ENCODE assay signal across 8 cellular contexts in the genomic region with DNA sequence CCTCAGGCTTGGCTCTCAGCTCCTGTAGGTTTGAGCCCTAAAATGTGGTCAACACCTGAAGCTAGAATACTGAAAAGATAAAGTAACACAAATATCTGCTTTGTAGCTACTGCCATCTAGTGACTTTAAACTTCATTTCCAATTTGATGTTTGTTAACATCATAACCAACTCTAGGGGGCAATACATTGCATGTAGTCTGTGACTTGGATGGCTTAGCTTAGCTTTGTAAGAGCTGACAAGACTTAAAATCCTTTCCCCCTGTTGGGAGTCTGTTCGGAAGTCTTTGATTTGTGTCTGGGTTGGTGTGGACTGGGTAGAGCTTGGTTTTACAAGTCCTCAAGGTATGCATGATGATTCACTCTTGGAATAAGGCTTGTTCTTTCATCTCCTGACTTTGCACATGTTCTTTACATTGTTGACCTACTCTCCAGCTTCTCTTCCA. TPM values are rescaled to one million over a fixed set of nuclear protein-coding genes. Genes with fewer than 3 reads are reported as not detected.
DNase-seq lines count a peak whose midpoint lies in the region; ATAC-seq, FAIRE-seq and TF ChIP-seq lines count a peak whose summit lies in the region.

No MANE protein-coding gene starts in this region.

- DNase-seq in AG08395 (ENCODE audit: low spot score) (peak; percentile 68), GM12891 (ENCODE audit: insufficient read length, low spot score) (peak; percentile 27), NCI-H2196 treated with DMSO at 0.1 percent for 48 hours (lab: John Stamatoyannopoulos, UW; ENCODE audit: unreplicated experiment) (peak; percentile 4), WTC11 (ENCODE audit: low spot score) (no peak), hepatocyte (ENCODE audit: low spot score) (peak; percentile 73)
- DNase-seq in stimulated activated naive CD8-positive, alpha-beta T cell treated with anti-CD3 and anti-CD28 coated beads, Interleukin-15, Interleukin-2, amounts not matched to agents 100 U/mL and 50 U/mL, for 24 hours = no peak
- DNase-seq in stimulated activated CD4-positive, alpha-beta T cell treated with anti-CD3 and anti-CD28 coated beads, Interleukin-12 subunit alpha, Interleukin-12 subunit beta, amount 100 ng/mL, for 4 hours = no peak

- H3K27ac ChIP-seq in hepatocyte = no peak overlapping the region

- no peaks in the 10 kb centered on the region for H3K9me3 ChIP-seq in hepatocyte (ENCODE audit: low read depth)

- H3K9me2 ChIP-seq in hepatocyte (replicated peaks; ENCODE audit: insufficient read depth) = no peaks in the 10 kb centered on the region

- H3K27me3 Mint-ChIP-seq in WTC11 (ENCODE audit: low read depth) = no peaks in the 10 kb centered on the region

- H3K27me3 ChIP-seq in hepatocyte = no peaks in the 10 kb centered on the region

- no peak overlapping the region for H2AFZ ChIP-seq in hepatocyte

- H3K36me3 ChIP-seq in hepatocyte (replicated peaks; ENCODE audit: insufficient read depth, low read depth) = no peaks in the 10 kb centered on the region

- FAIRE-seq in GM12891 (lab: Jason Lieb, UNC) = peak; percentile 94

- ATAC-seq in HG03066 (IDR thresholded peaks at IDR 0.05; ENCODE audit: low read depth, unreplicated experiment) (peak; percentile 78), WTC11 (peak; percentile 96)
- peak; percentile 73 for ATAC-seq in stimulated activated naive CD8-positive, alpha-beta T cell treated with anti-CD3 and anti-CD28 coated beads, Interleukin-15, Interleukin-2, amounts not matched to agents 100 U/mL and 50 U/mL, for 24 hours

- CTCF ChIA-PET in WTC11 (lab: Charles Lee) = interaction anchor here (0.5 to 4.4 kb wide), 88 partner anchors 9 to 996 kb away, joined by 3 to 56 read pairs (median 5); a partner anchor contains a TSS

- no peaks in the 10 kb centered on the region for H3K36me3 Mint-ChIP-seq in WTC11

- H3K4me1 ChIP-seq in hepatocyte (ENCODE audit: insufficient read depth) = peaks cover 4% of the 10 kb centered on the region

- WGBS in hepatocyte (ENCODE audit: low lambda C conversion rate, missing lambda C conversion rate) = 17% methylated on average over 1 of the region's 1 CpG

- H3K9me3 Mint-ChIP-seq in WTC11 = peaks cover 6% of the 10 kb centered on the region; the same call in 1 of the 2 replicates

- TF ChIP-seq CTCF in WTC11 (IDR thresholded peaks at IDR 0.05) = peak; percentile 39
- TF ChIP-seq CTCF in hepatocyte (IDR thresholded peaks at IDR 0.05; ENCODE audit: poor library complexity) = peak; percentile 98

- H3K27ac Mint-ChIP-seq in WTC11 = no peak overlapping the region

- no peak for TF ChIP-seq POLR2A in GM12891 (IDR thresholded peaks at IDR 0.05; ENCODE audit: low read depth, low read length)

- POLR2A ChIA-PET in WTC11 (lab: Charles Lee) = interaction anchor here (0.6 to 1.2 kb wide), 5 partner anchors 28 to 330 kb away, joined by 3 read pairs; no protein-coding TSS in a partner anchor

- no peaks in the 10 kb centered on the region for H3K79me2 ChIP-seq in hepatocyte

- no peak overlapping the region for H3K4me3 ChIP-seq in hepatocyte

- H3K4me1 Mint-ChIP-seq in WTC11 = peaks cover 8% of the 10 kb centered on the region

- H3K4me3 Mint-ChIP-seq in WTC11 = no peak overlapping the region

- H3K4me2 ChIP-seq in hepatocyte = no peak overlapping the region

- no peaks in the 10 kb centered on the region for H4K20me1 ChIP-seq in hepatocyte (ENCODE audit: insufficient read depth, poor library complexity, severe bottlenecking)

TF ChIP-seq in GM12891, 5 proteins besides CTCF, POLR2A, EP300 and RAD21:
- no peak for TF ChIP-seq POLR2AphosphoS5 (IDR thresholded peaks at IDR 0.05; ENCODE audit: low read depth, low read length)
- TF ChIP-seq SPI1 (IDR thresholded peaks at IDR 0.05; ENCODE audit: low read depth, low read length) = no peak
- TF ChIP-seq TAF1 (IDR thresholded peaks at IDR 0.05; ENCODE audit: low read depth, low read length) = no peak
- no peak for TF ChIP-seq PAX5 (IDR thresholded peaks at IDR 0.05; ENCODE audit: insufficient read depth, low read length, severe bottlenecking)
- TF ChIP-seq POU2F2 (IDR thresholded peaks at IDR 0.05; ENCODE audit: low read depth, low read length) = no peak

TF ChIP-seq in WTC11, 78 proteins besides CTCF, POLR2A, EP300 and RAD21 (continues in another document):
- no peak for TF ChIP-seq GTF2I (CRISPR knock-in tag; conservative IDR thresholded peaks at IDR 0.05)
- no peak for TF ChIP-seq NR2C2 (CRISPR knock-in tag; IDR thresholded peaks at IDR 0.05)
- no peak for TF ChIP-seq ZNF671 (CRISPR knock-in tag; IDR thresholded peaks at IDR 0.05)
- no peak for TF ChIP-seq ZNF138 (CRISPR knock-in tag; conservative IDR thresholded peaks at IDR 0.05)
- no peak for TF ChIP-seq JAZF1 (CRISPR knock-in tag; IDR thresholded peaks at IDR 0.05)
- TF ChIP-seq NFATC4 (CRISPR knock-in tag; IDR thresholded peaks at IDR 0.05) = no peak
- TF ChIP-seq, protein P1, sequence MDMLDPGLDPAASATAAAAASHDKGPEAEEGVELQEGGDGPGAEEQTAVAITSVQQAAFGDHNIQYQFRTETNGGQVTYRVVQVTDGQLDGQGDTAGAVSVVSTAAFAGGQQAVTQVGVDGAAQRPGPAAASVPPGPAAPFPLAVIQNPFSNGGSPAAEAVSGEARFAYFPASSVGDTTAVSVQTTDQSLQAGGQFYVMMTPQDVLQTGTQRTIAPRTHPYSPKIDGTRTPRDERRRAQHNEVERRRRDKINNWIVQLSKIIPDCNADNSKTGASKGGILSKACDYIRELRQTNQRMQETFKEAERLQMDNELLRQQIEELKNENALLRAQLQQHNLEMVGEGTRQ (CRISPR knock-in tag; IDR thresholded peaks at IDR 0.05) = no peak
- TF ChIP-seq, protein P2, sequence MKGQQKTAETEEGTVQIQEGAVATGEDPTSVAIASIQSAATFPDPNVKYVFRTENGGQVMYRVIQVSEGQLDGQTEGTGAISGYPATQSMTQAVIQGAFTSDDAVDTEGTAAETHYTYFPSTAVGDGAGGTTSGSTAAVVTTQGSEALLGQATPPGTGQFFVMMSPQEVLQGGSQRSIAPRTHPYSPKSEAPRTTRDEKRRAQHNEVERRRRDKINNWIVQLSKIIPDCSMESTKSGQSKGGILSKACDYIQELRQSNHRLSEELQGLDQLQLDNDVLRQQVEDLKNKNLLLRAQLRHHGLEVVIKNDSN (CRISPR knock-in tag; IDR thresholded peaks at IDR 0.05) = no peak
- TF ChIP-seq, protein P3, sequence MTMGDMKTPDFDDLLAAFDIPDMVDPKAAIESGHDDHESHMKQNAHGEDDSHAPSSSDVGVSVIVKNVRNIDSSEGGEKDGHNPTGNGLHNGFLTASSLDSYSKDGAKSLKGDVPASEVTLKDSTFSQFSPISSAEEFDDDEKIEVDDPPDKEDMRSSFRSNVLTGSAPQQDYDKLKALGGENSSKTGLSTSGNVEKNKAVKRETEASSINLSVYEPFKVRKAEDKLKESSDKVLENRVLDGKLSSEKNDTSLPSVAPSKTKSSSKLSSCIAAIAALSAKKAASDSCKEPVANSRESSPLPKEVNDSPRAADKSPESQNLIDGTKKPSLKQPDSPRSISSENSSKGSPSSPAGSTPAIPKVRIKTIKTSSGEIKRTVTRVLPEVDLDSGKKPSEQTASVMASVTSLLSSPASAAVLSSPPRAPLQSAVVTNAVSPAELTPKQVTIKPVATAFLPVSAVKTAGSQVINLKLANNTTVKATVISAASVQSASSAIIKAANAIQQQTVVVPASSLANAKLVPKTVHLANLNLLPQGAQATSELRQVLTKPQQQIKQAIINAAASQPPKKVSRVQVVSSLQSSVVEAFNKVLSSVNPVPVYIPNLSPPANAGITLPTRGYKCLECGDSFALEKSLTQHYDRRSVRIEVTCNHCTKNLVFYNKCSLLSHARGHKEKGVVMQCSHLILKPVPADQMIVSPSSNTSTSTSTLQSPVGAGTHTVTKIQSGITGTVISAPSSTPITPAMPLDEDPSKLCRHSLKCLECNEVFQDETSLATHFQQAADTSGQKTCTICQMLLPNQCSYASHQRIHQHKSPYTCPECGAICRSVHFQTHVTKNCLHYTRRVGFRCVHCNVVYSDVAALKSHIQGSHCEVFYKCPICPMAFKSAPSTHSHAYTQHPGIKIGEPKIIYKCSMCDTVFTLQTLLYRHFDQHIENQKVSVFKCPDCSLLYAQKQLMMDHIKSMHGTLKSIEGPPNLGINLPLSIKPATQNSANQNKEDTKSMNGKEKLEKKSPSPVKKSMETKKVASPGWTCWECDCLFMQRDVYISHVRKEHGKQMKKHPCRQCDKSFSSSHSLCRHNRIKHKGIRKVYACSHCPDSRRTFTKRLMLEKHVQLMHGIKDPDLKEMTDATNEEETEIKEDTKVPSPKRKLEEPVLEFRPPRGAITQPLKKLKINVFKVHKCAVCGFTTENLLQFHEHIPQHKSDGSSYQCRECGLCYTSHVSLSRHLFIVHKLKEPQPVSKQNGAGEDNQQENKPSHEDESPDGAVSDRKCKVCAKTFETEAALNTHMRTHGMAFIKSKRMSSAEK (CRISPR knock-in tag; IDR thresholded peaks at IDR 0.05; ENCODE audit: borderline replicate concordance) = no peak
- TF ChIP-seq ESRRA (CRISPR knock-in tag; IDR thresholded peaks at IDR 0.05; ENCODE audit: borderline replicate concordance) = no peak
- no peak for TF ChIP-seq PRRX2 (CRISPR knock-in tag; IDR thresholded peaks at IDR 0.05)
- TF ChIP-seq ATF1 (CRISPR knock-in tag; IDR thresholded peaks at IDR 0.05) = no peak

RNA-seq across cellular contexts. Expression of a gene that starts 51.7 kb away (rescaled TPM):
- polyA plus RNA-seq in GM12891 (2012; ENCODE audit: low read depth, missing spikeins) = 0.04 TPM
- total RNA-seq in WTC11 (2021) (0.13 to 0.27 TPM (median 0.25 TPM) in 3 replicates), hepatocyte (3.7 and 3.9 TPM in 2 replicates)
- polyA plus RNA-seq in hepatocyte = 0.86 and 1.9 TPM in 2 replicates

RNA-seq across cellular contexts. Expression of a gene that starts 51.8 kb away (rescaled TPM):
- polyA plus RNA-seq in GM12891 (2012; ENCODE audit: low read depth, missing spikeins) = 16.7 TPM
- total RNA-seq in WTC11 (2021) (35.5 to 40.9 TPM (median 40.9 TPM) in 3 replicates), hepatocyte (34.7 and 37.0 TPM in 2 replicates)
- polyA plus RNA-seq in hepatocyte = 24.6 and 25.0 TPM in 2 replicates

Comparison
In these comparisons a context has a peak if more than half of its experiments do, and no peak if none do; other contexts are left out.
1. DNase-seq: peak in AG08395 (single experiment), GM12891 (single experiment), NCI-H2196 treated with DMSO at 0.1 percent for 48 hours (single experiment) and hepatocyte (single experiment); none in WTC11 (single experiment), stimulated activated naive CD8-positive, alpha-beta T cell treated with anti-CD3 and anti-CD28 coated beads, Interleukin-15, Interleukin-2, amounts not matched to agents 100 U/mL and 50 U/mL, for 24 hours (single experiment) and stimulated activated CD4-positive, alpha-beta T cell treated with anti-CD3 and anti-CD28 coated beads, Interleukin-12 subunit alpha, Interleukin-12 subunit beta, amount 100 ng/mL, for 4 hours (single experiment).
2. Peak in every context shown above with its lines, with median percentiles within 50 percentile points of each other: ATAC-seq.